ENCODE assay signal across 9 cellular contexts in the genomic region with DNA sequence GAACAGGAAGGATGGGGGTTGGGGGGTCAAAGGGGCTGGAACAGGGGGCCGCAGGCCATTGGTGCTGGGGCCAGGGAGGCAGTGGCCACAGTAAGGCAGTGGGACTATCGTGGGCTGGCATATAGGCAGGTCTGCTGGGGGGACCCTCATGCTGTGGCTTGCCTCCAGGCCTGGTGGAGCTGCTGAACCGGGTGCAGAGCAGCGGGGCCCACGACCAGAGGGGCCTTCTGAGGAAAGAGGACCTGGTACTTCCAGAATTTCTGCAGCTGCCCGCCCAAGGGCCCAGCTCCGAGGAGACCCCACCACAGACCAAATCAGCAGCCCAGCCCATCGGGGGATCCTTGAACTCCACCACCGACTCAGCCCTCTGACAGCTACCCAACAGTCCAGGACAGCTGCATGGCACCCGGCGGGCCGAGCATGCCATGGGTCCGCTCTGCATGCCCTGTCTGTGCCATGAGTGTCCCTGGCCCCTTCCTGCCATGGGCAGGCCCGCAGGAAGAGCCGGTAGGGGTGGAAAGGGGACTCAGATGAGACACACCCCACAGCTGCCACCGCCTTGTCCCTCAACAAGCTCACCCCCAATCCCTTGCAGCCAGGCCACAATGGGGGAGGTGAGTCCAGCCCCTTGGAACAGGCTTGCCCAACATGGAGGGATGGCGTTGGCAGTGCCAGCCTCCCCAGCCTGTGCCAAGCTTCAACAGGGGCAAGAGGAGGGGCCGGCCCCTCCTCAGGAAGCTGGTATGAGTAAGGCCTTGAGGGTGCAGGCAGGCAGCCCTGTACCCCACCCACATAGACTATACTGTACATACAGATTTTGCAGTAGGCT. TPM values are rescaled to one million over a fixed set of nuclear protein-coding genes. Genes with fewer than 3 reads are reported as not detected.
A peak's percentile ranks its signal among the peaks of the same experiment; 100 is the strongest.
DNase-seq lines count a peak whose midpoint lies in the region; ATAC-seq and TF ChIP-seq lines count a peak whose summit lies in the region.
"Had no signal": no experiment of that assay in that cellular context is flagged by ENCODE, and none has a peak within 500 bp of the region (broad histone marks: within the 10 kb centered on the region; RNA-seq: fewer than 3 reads in every experiment).

No MANE protein-coding gene starts in this region.

- DNase-seq in activated CD8-positive, alpha-beta T cell treated with anti-CD3 and anti-CD28 coated beads for 36 hours: peak; percentile 50
- DNase-seq in glutamatergic neuron (no peak), spleen (peak; percentile 87), NCI-H1694 treated with DMSO at 0.1 percent for 48 hours (lab: John Stamatoyannopoulos, UW) (no peak), dermis blood vessel endothelial cell (no peak)
- DNase-seq in NK-92 treated with Interleukin-12 subunit alpha and Interleukin-12 subunit beta, amount 100 ng/mL, for 24 hours (lab: John Stamatoyannopoulos, UW): no peak
- DNase-seq: dorsolateral prefrontal cortex had no signal

- peak overlapping the region; percentile 48 for H3K4me3 ChIP-seq in Loucy (ENCODE audit: low read length, poor library complexity, severe bottlenecking)
- H3K4me3 ChIP-seq in spleen: peak overlapping the region in 7 of 8 donors; percentile 26 to 70 (median 41)

- no peaks in the 10 kb centered on the region for H4K20me1 ChIP-seq in Loucy (ENCODE audit: insufficient read depth, low read length, poor library complexity, severe bottlenecking)

- TF ChIP-seq CTCF in Loucy (conservative IDR thresholded peaks at IDR 0.05; ENCODE audit: low read length) (no peak), glutamatergic neuron (IDR thresholded peaks at IDR 0.05; ENCODE audit: partially characterized antibody, unreplicated experiment) (no peak), spleen (IDR thresholded peaks at IDR 0.05 in 8 of 11, conservative IDR thresholded peaks at IDR 0.05 in 3 of 11) (no peak)
- no peak for TF ChIP-seq CTCF in activated CD8-positive, alpha-beta T cell treated with anti-CD3 and anti-CD28 coated beads for 36 hours (IDR thresholded peaks at IDR 0.05)

- peaks cover 38% of the 10 kb centered on the region for H3K36me3 Mint-ChIP-seq in activated CD8-positive, alpha-beta T cell treated with anti-CD3 and anti-CD28 coated beads for 36 hours (ENCODE audit: low read depth)
- no peaks in the 10 kb centered on the region for H3K36me3 Mint-ChIP-seq in glutamatergic neuron (ENCODE audit: unreplicated experiment)

- no peaks in the 10 kb centered on the region for H3K9me2 ChIP-seq in Loucy (replicated peaks; ENCODE audit: low read depth, low read length)

- intact Hi-C loops in activated CD8-positive, alpha-beta T cell treated with anti-CD3 and anti-CD28 coated beads for 36 hours (cut with micrococcal nuclease): no loop called here
- intact Hi-C loops in spleen (cut with DNase I; ENCODE audit: low total_unique reads): no loop called here

- peak; percentile 68 for ATAC-seq in activated CD8-positive, alpha-beta T cell treated with anti-CD3 and anti-CD28 coated beads for 36 hours

- CTCF ChIA-PET in activated CD8-positive, alpha-beta T cell treated with anti-CD3 and anti-CD28 coated beads for 36 hours (lab: Charles Lee): interaction anchor here (0.8 to 8.4 kb wide), 11 partner anchors 12 to 132 kb away, joined by 3 to 86 read pairs (median 7); partner anchors contain the start of genes PFN3, RGS14 and SLC34A1

- POLR2A ChIA-PET in activated CD8-positive, alpha-beta T cell treated with anti-CD3 and anti-CD28 coated beads for 36 hours (lab: Charles Lee): interaction anchor here (0.7 to 2.6 kb wide), 8 partner anchors 10 to 83 kb away, joined by 3 to 9 read pairs (median 5); partner anchors contain the start of gene LMAN2

- no peaks in the 10 kb centered on the region for H3K27me3 Mint-ChIP-seq in activated CD8-positive, alpha-beta T cell treated with anti-CD3 and anti-CD28 coated beads for 36 hours
- peaks cover 6% of the 10 kb centered on the region for H3K27me3 Mint-ChIP-seq in glutamatergic neuron (ENCODE audit: unreplicated experiment)

- no peaks in the 10 kb centered on the region for H3K9me3 ChIP-seq in Loucy (ENCODE audit: insufficient read depth, low read depth, low read length)
- H3K9me3 ChIP-seq in spleen: no peaks in the 10 kb centered on the region

- peak in 1 of 3 donors; percentile 26 for TF ChIP-seq POLR2A in spleen (IDR thresholded peaks at IDR 0.05)

- H3K27ac Mint-ChIP-seq in activated CD8-positive, alpha-beta T cell treated with anti-CD3 and anti-CD28 coated beads for 36 hours: peak overlapping the region; percentile 80
- no peak overlapping the region for H3K27ac Mint-ChIP-seq in glutamatergic neuron (ENCODE audit: unreplicated experiment)

- H3K9ac ChIP-seq in Loucy (ENCODE audit: low read depth, low read length, poor library complexity, severe bottlenecking): peak overlapping the region; percentile 17

- H3K27me3 ChIP-seq in Loucy (ENCODE audit: insufficient read depth, low read length, poor library complexity, severe bottlenecking) (no peaks in the 10 kb centered on the region), spleen (replicated peaks in 1 of 7) (no peaks in the 10 kb centered on the region)

- H3K36me3 ChIP-seq in Loucy (ENCODE audit: insufficient read depth, low read length): 0 out of 2 replicates have a peak, but pooled peaks cover 4% of the 10 kb centered on the region
- H3K36me3 ChIP-seq in spleen: peaks cover 0 to 74% (median 30%) of the 10 kb centered on the region in 6 donors

- H3F3A ChIP-seq in Loucy (ENCODE audit: low read depth): no peaks in the 10 kb centered on the region

- H3K4me1 ChIP-seq in Loucy (ENCODE audit: insufficient read depth, low read length, poor library complexity, severe bottlenecking): peaks cover 22% of the 10 kb centered on the region
- peaks cover 13 to 83% (median 65%) of the 10 kb centered on the region in 6 donors for H3K4me1 ChIP-seq in spleen

- no peak overlapping the region for H3K4me3 Mint-ChIP-seq in activated CD8-positive, alpha-beta T cell treated with anti-CD3 and anti-CD28 coated beads for 36 hours
- H3K4me3 Mint-ChIP-seq in glutamatergic neuron (ENCODE audit: unreplicated experiment): peak overlapping the region; percentile 78

- H3K27ac ChIP-seq in spleen: peak overlapping the region; percentile 55 to 90 (median 83)

- H3K4me1 Mint-ChIP-seq in activated CD8-positive, alpha-beta T cell treated with anti-CD3 and anti-CD28 coated beads for 36 hours (ENCODE audit: low read depth): peaks cover 53% of the 10 kb centered on the region
- H3K4me1 Mint-ChIP-seq in glutamatergic neuron (ENCODE audit: low read depth, unreplicated experiment): peaks cover 9% of the 10 kb centered on the region

- H3K9me3 Mint-ChIP-seq in activated CD8-positive, alpha-beta T cell treated with anti-CD3 and anti-CD28 coated beads for 36 hours: no peaks in the 10 kb centered on the region
- peaks cover 4% of the 10 kb centered on the region for H3K9me3 Mint-ChIP-seq in glutamatergic neuron (ENCODE audit: unreplicated experiment)

- H3K4me2 ChIP-seq in Loucy (ENCODE audit: low read depth, low read length, poor library complexity, severe bottlenecking): peak overlapping the region; percentile 60

- WGBS in spleen, 5 donors: 52 to 69% (median 60%) methylated on average over 16 to 18 of the region's 18 CpGs

- H3K79me2 ChIP-seq in Loucy (ENCODE audit: insufficient read depth, low read length): no peaks in the 10 kb centered on the region

- no peak overlapping the region for H2AFZ ChIP-seq in Loucy (ENCODE audit: low read length)

RNA-seq across cellular contexts. Expression of gene SLC34A1, which starts 12.3 kb away (rescaled TPM):
- total RNA-seq in activated CD8-positive, alpha-beta T cell treated with anti-CD3 and anti-CD28 coated beads for 36 hours: under 1 TPM; 0.29 to 0.43 TPM
- total RNA-seq in glutamatergic neuron (ENCODE audit: unreplicated experiment) (not detected), spleen (under 1 TPM in 5 of 7 donors, not detected in 2; 0.13 to 0.77 (median 0.19) TPM), dermis blood vessel endothelial cell (not detected in 2 replicates)
- under 1 TPM in 2 of 3 donors, not detected in 1; 0.02 to 0.06 TPM for polyA plus RNA-seq in spleen
- total RNA-seq: dorsolateral prefrontal cortex, lung had no signal

RNA-seq across cellular contexts. Expression of gene RGS14, which starts 14.2 kb away (rescaled TPM):
- 10 to 100 TPM; 50.4 to 52.5 TPM for total RNA-seq in activated CD8-positive, alpha-beta T cell treated with anti-CD3 and anti-CD28 coated beads for 36 hours
- total RNA-seq in glutamatergic neuron (ENCODE audit: unreplicated experiment) (15.9 TPM), spleen (100 to 1,000 TPM in 1 of 7 donors, 10 to 100 TPM in 6; 61.5 to 111 (median 77.1) TPM), dermis blood vessel endothelial cell (4.4 and 9.9 TPM in 2 replicates)
- polyA plus RNA-seq in spleen: 10 to 100 TPM; 45.3 to 95.9 (median 61.6) TPM

RNA-seq across cellular contexts. Expression of gene LMAN2, which starts 20.5 kb away (rescaled TPM):
- total RNA-seq in activated CD8-positive, alpha-beta T cell treated with anti-CD3 and anti-CD28 coated beads for 36 hours: 10 to 100 TPM; 79.9 to 87.5 TPM
- total RNA-seq in glutamatergic neuron (ENCODE audit: unreplicated experiment) (75.6 TPM), spleen (100 to 1,000 TPM in 4 of 7 donors, 10 to 100 TPM in 3; 92.4 to 211 (median 109) TPM), dermis blood vessel endothelial cell (407 and 457 TPM in 2 replicates)
- 10 to 100 TPM; 50.1 to 96.6 (median 72.5) TPM for polyA plus RNA-seq in spleen

RNA-seq across cellular contexts. Expression of gene PFN3, which starts 28.5 kb away (rescaled TPM):
- not detected for total RNA-seq in activated CD8-positive, alpha-beta T cell treated with anti-CD3 and anti-CD28 coated beads for 36 hours
- total RNA-seq in glutamatergic neuron (ENCODE audit: unreplicated experiment) (not detected), spleen (not detected), dermis blood vessel endothelial cell (not detected in 2 replicates)
- polyA plus RNA-seq in spleen: not detected
- total RNA-seq: dorsolateral prefrontal cortex, lung had no signal
- polyA plus RNA-seq: lung had no signal

RNA-seq across cellular contexts. Expression of gene F12, which starts 37.4 kb away (rescaled TPM):
- total RNA-seq in activated CD8-positive, alpha-beta T cell treated with anti-CD3 and anti-CD28 coated beads for 36 hours: 1 to 10 TPM; 7.9 TPM
- 5.4 TPM for total RNA-seq in glutamatergic neuron (ENCODE audit: unreplicated experiment)
- total RNA-seq in spleen: 1 to 10 TPM in 3 of 7 donors, under 1 TPM in 4; 0.60 to 1.7 (median 0.94) TPM
- 1 to 10 TPM; 1.1 to 2.3 (median 1.3) TPM for polyA plus RNA-seq in spleen
- total RNA-seq in dermis blood vessel endothelial cell: 0.85 and 1.3 TPM in 2 replicates

Comparison
In these comparisons a context has a peak if more than half of its experiments do, and no peak if none do; other contexts are left out.
1. DNase-seq: peak in activated CD8-positive, alpha-beta T cell treated with anti-CD3 and anti-CD28 coated beads for 36 hours (single experiment) and spleen (single experiment); none in glutamatergic neuron (single experiment), NK-92 treated with Interleukin-12 subunit alpha and Interleukin-12 subunit beta, amount 100 ng/mL, for 24 hours (single experiment), NCI-H1694 treated with DMSO at 0.1 percent for 48 hours (single experiment) and dermis blood vessel endothelial cell (single experiment).